ENCODE assay signal across 9 cellular contexts in genomic region chr3:191499307-191500125, GRCh38.
DNase-seq lines count a peak whose midpoint lies in the region; ATAC-seq lines count a peak whose summit lies in the region.
"Had no signal": no experiment of that assay in that cellular context is flagged by ENCODE, and none has a peak within 500 bp of the region (broad histone marks: within the 10 kb centered on the region; RNA-seq: fewer than 3 reads in every experiment).

No MANE protein-coding gene starts in this region.

- H3K27ac ChIP-seq in caudate nucleus (ENCODE audit: low read depth, low read length): no peak overlapping the region

- ATAC-seq in GM19455 (IDR thresholded peaks at IDR 0.05; ENCODE audit: unreplicated experiment) (no peak), HG03108 (IDR thresholded peaks at IDR 0.05; ENCODE audit: unreplicated experiment) (no peak), GM19397 (IDR thresholded peaks at IDR 0.05; ENCODE audit: unreplicated experiment) (no peak)

- DNase-seq in AG08396 (ENCODE audit: low spot score) (peak; percentile 33), NCI-H146 (lab: John Stamatoyannopoulos, UW) (peak; percentile 89), caudate nucleus (lab: John Stamatoyannopoulos, UW) (peak in 56 of 61 donors; percentile 10 to 87 (median 54)), middle frontal gyrus (ENCODE audit: extremely low spot score, low spot score) (peak; percentile 23), HK-2 (ENCODE audit: unreplicated experiment) (no peak)
- DNase-seq: GF-D8 had no signal
